Comparison of ENCODE assay signal across 8 cellular contexts in genomic region chr12:123384318-123384993, GRCh38. TPM values are rescaled to one million over a fixed set of nuclear protein-coding genes. Genes with fewer than 3 reads are reported as not detected.
DNase-seq lines count a peak whose midpoint lies in the region; ATAC-seq and TF ChIP-seq lines count a peak whose summit lies in the region.

No MANE protein-coding gene starts in this region.

- TF ChIP-seq CTCF in astrocyte of the spinal cord (IDR thresholded peaks at IDR 0.05; ENCODE audit: low read depth, low read length) (no peak), stomach (IDR thresholded peaks at IDR 0.05) (no peak)

- H3K27me3 ChIP-seq in stomach = no peaks in the 10 kb centered on the region

- DNase-seq in NCI-H146 (lab: John Stamatoyannopoulos, UW) (peak; percentile 41), NCI-H146 treated with DMSO at 0.1 percent for 48 hours (lab: John Stamatoyannopoulos, UW; ENCODE audit: unreplicated experiment) (no peak), NCI-H2171 (lab: John Stamatoyannopoulos, UW) (peak; percentile 72), astrocyte of the spinal cord (ENCODE audit: low read depth, low spot score) (no peak), left lobe of liver (ENCODE audit: low spot score) (peak; percentile 57), stomach (no peak), cerebellar nuclear complex (lab: John Stamatoyannopoulos, UW) (no peak), iPS-NIHi7 (ENCODE audit: extremely low spot score) (no peak)

- H3K27ac ChIP-seq in stomach = peak overlapping the region; percentile 78 to 90 (median 89)

- no peaks in the 10 kb centered on the region for H3K36me3 ChIP-seq in stomach

- TF ChIP-seq POLR2A in stomach (IDR thresholded peaks at IDR 0.05) = no peak

- ATAC-seq in left lobe of liver = no peak

- in situ Hi-C loops in astrocyte of the spinal cord (cut with HindIII; ENCODE audit: low sequenced_read_pairs) = no loop called here

- H3K4me1 ChIP-seq in stomach = peaks cover 14 to 37% (median 30%) of the 10 kb centered on the region in 4 donors

- peak overlapping the region; percentile 90 for H3K4me3 ChIP-seq in astrocyte of the spinal cord (ENCODE audit: low read depth, low read length)
- H3K4me3 ChIP-seq in stomach = peak overlapping the region; percentile 80 to 98 (median 88)

- no peak for TF ChIP-seq EP300 in stomach (IDR thresholded peaks at IDR 0.05)

- WGBS in stomach, 5 donors = 1 to 2% (median 2%) methylated on average over 24 to 41 of the region's 41 CpGs

- intact Hi-C loops in stomach (cut with DNase I; ENCODE audit: low total_unique reads) = no loop called here

- no peaks in the 10 kb centered on the region for H3K9me3 ChIP-seq in stomach

RNA-seq across cellular contexts. Expression of gene KMT5A, which starts 0.5 kb away (rescaled TPM):
- total RNA-seq in left lobe of liver (14.7 TPM), stomach (10 to 100 TPM; 22.8 to 64.6 (median 46.1) TPM)
- polyA plus RNA-seq in stomach = 10 to 100 TPM; 16.5 to 20.4 (median 16.6) TPM

RNA-seq across cellular contexts. Expression of gene SBNO1, which starts 19.8 kb away (rescaled TPM):
- total RNA-seq in left lobe of liver = 13.8 TPM
- total RNA-seq in stomach = 10 to 100 TPM in 4 of 5 donors, 1 to 10 TPM in 1; 6.4 to 35.6 (median 17.7) TPM
- 1 to 10 TPM; 3.4 to 4.1 (median 3.6) TPM for polyA plus RNA-seq in stomach

RNA-seq across cellular contexts. Expression of gene RILPL2, which starts 52.0 kb away (rescaled TPM):
- total RNA-seq in left lobe of liver (2.7 TPM), stomach (1 to 10 TPM; 2.0 to 5.3 (median 3.8) TPM)
- polyA plus RNA-seq in stomach = 1 to 10 TPM; 4.6 to 5.9 (median 5.5) TPM

Comparison
In these comparisons a context has a peak if more than half of its experiments do, and no peak if none do; other contexts are left out.
1. DNase-seq: peak in NCI-H146 (single experiment), NCI-H2171 (single experiment) and left lobe of liver (single experiment); none in NCI-H146 treated with DMSO at 0.1 percent for 48 hours (single experiment), astrocyte of the spinal cord (single experiment), stomach (single experiment), cerebellar nuclear complex (0 of 2) and iPS-NIHi7 (single experiment).